In genomic region chr22:46335201-46336118, GRCh38 we compare ENCODE assay signal across 8 cellular contexts. TPM values are rescaled to one million over a fixed set of nuclear protein-coding genes. Genes with fewer than 3 reads are reported as not detected.
A peak's percentile ranks its signal among the peaks of the same experiment; 100 is the strongest.
DNase-seq lines count a peak whose midpoint lies in the region; ATAC-seq and TF ChIP-seq lines count a peak whose summit lies in the region.

Gene TRMU (plus strand): TSS chr22:46335714. CDS start chr22:46335765, 51 bp downstream.

- H3K4me2 ChIP-seq in DND-41 (ENCODE audit: insufficient read depth, low read length) (peak within 1 kb of the TSS; percentile 83), Karpas-422 (ENCODE audit: low read depth, low read length, poor library complexity, severe bottlenecking) (peak within 1 kb of the TSS; percentile 73), SK-N-SH (peak within 1 kb of the TSS; percentile 93)

- TF ChIP-seq EP300 in SK-N-SH (IDR thresholded peaks at IDR 0.05; ENCODE audit: borderline replicate concordance in 1 of 2, low read depth in 1 of 2, low read length in 1 of 2): no peak; a peak in 1 of 4 replicates

- TF ChIP-seq RAD21 in SK-N-SH (IDR thresholded peaks at IDR 0.05; ENCODE audit: low read length): no peak

- peaks cover 48% of the 10 kb centered on the region for H3K79me2 ChIP-seq in DND-41 (ENCODE audit: insufficient read depth, low read length)
- peaks cover 45% of the 10 kb centered on the region for H3K79me2 ChIP-seq in Karpas-422 (ENCODE audit: low read length)
- peaks cover 45% of the 10 kb centered on the region for H3K79me2 ChIP-seq in SK-N-SH (ENCODE audit: insufficient read depth)

- no peaks in the 10 kb centered on the region for H3K9me3 Mint-ChIP-seq in activated naive CD4-positive, alpha-beta T cell treated with anti-CD3 and anti-CD28 coated beads, Interleukin-2, amount 50 U/mL, for 24 hours

- H3K4me3 ChIP-seq in DND-41 (ENCODE audit: low read depth in 1 of 2, low read length in 2 of 2) (peak within 1 kb of the TSS; percentile 90 to 98), Karpas-422 (ENCODE audit: low read length) (peak within 1 kb of the TSS; percentile 96), SK-N-SH (ENCODE audit: low read depth in 2 of 2, low read length in 1 of 2) (peak within 1 kb of the TSS; percentile 95 to 96)

- peaks cover 18% of the 10 kb centered on the region for H3F3A ChIP-seq in SK-N-SH (replicated peaks; ENCODE audit: insufficient read depth)

- H3K27ac Mint-ChIP-seq in activated naive CD4-positive, alpha-beta T cell treated with anti-CD3 and anti-CD28 coated beads, Interleukin-2, amount 50 U/mL, for 24 hours: peak within 1 kb of the TSS; percentile 97

- H4K20me1 ChIP-seq in DND-41 (ENCODE audit: insufficient read depth, low read length) (peaks cover 20% of the 10 kb centered on the region; the same call in 1 of the 2 replicates), Karpas-422 (ENCODE audit: insufficient read depth, low read depth, low read length) (peaks cover 11% of the 10 kb centered on the region; the same call in 1 of the 2 replicates), SK-N-SH (ENCODE audit: insufficient read depth) (peaks cover 9% of the 10 kb centered on the region)

- H3K27ac ChIP-seq in DND-41 (ENCODE audit: low read length) (peak within 1 kb of the TSS; percentile 84), Karpas-422 (ENCODE audit: low read length) (peak within 1 kb of the TSS; percentile 66), SK-N-SH (ENCODE audit: low read depth in 2 of 2, low read length in 1 of 2) (peak within 1 kb of the TSS; percentile 80 to 87), temporal lobe (ENCODE audit: low read depth, low read length) (peak within 1 kb of the TSS; percentile 76)

- DNase-seq in DND-41 (peak; percentile 79), Karpas-422 (peak; percentile 95), SK-N-SH (peak; percentile 98), glomerular visceral epithelial cell (ENCODE audit: extremely low spot score) (peak; percentile 84), omental fat pad (ENCODE audit: low spot score) (peak; percentile 50)

- H3K36me3 Mint-ChIP-seq in activated naive CD4-positive, alpha-beta T cell treated with anti-CD3 and anti-CD28 coated beads, Interleukin-2, amount 50 U/mL, for 24 hours: peaks cover 15% of the 10 kb centered on the region

- TF ChIP-seq CTCF in DND-41 (IDR thresholded peaks at IDR 0.05; ENCODE audit: borderline replicate concordance, extremely low read depth, low read length, poor library complexity, severe bottlenecking): no peak
- no peak for TF ChIP-seq CTCF in SK-N-SH (IDR thresholded peaks at IDR 0.05)
- TF ChIP-seq CTCF in omental fat pad (IDR thresholded peaks at IDR 0.05): no peak

- ATAC-seq in DND-41 (ENCODE audit: insufficient read depth, low read depth) (peak; percentile 87), GM21723 (IDR thresholded peaks at IDR 0.05; ENCODE audit: unreplicated experiment) (peak; percentile 83), omental fat pad (ENCODE audit: low FRiP score) (peak; percentile 84)

- no peaks in the 10 kb centered on the region for H3K9me3 ChIP-seq in DND-41 (ENCODE audit: insufficient read depth, low read length, severe bottlenecking)
- H3K9me3 ChIP-seq in Karpas-422 (ENCODE audit: low read length): no peaks in the 10 kb centered on the region
- no peaks in the 10 kb centered on the region for H3K9me3 ChIP-seq in SK-N-SH

- H3K4me1 Mint-ChIP-seq in activated naive CD4-positive, alpha-beta T cell treated with anti-CD3 and anti-CD28 coated beads, Interleukin-2, amount 50 U/mL, for 24 hours: peaks cover 39% of the 10 kb centered on the region

- no peaks in the 10 kb centered on the region for H3K27me3 ChIP-seq in DND-41 (ENCODE audit: insufficient read depth, low read length, poor library complexity)
- H3K27me3 ChIP-seq in Karpas-422 (ENCODE audit: low read length): no peaks in the 10 kb centered on the region
- no peaks in the 10 kb centered on the region for H3K27me3 ChIP-seq in SK-N-SH (ENCODE audit: insufficient read depth)

- H3K4me3 Mint-ChIP-seq in activated naive CD4-positive, alpha-beta T cell treated with anti-CD3 and anti-CD28 coated beads, Interleukin-2, amount 50 U/mL, for 24 hours: peak within 1 kb of the TSS; percentile 96

- CTCF ChIA-PET in SK-N-SH (lab: Yijun Ruan, JAX): interaction anchor here (0.8 to 3.8 kb wide), 7 partner anchors 20 to 213 kb away, joined by 3 to 14 read pairs (median 3); no protein-coding TSS in a partner anchor

- H3K27me3 Mint-ChIP-seq in activated naive CD4-positive, alpha-beta T cell treated with anti-CD3 and anti-CD28 coated beads, Interleukin-2, amount 50 U/mL, for 24 hours: no peaks in the 10 kb centered on the region

- H3K9me2 ChIP-seq in Karpas-422 (replicated peaks; ENCODE audit: insufficient read depth, low read length): no peaks in the 10 kb centered on the region
- no peaks in the 10 kb centered on the region for H3K9me2 ChIP-seq in SK-N-SH

- H3K4me1 ChIP-seq in DND-41 (ENCODE audit: insufficient read depth, low read length): peaks cover 25% of the 10 kb centered on the region
- peaks cover 18% of the 10 kb centered on the region for H3K4me1 ChIP-seq in Karpas-422 (ENCODE audit: low read length)
- peaks cover 6 to 15% of the 10 kb centered on the region in 2 experiments; a peak in 3 of 4 replicates for H3K4me1 ChIP-seq in SK-N-SH (ENCODE audit: control insufficient read depth in 1 of 2, insufficient read depth in 2 of 2, low read depth in 1 of 2, low read length in 1 of 2)

- POLR2A ChIA-PET in SK-N-SH (lab: Yijun Ruan, JAX): interaction anchor here (1.0 to 1.1 kb wide), 4 partner anchors 11 to 424 kb away, joined by 3 to 4 read pairs (median 3); no protein-coding TSS in a partner anchor

- H3K9ac ChIP-seq in DND-41 (ENCODE audit: low read depth, low read length) (peak within 1 kb of the TSS; percentile 94), Karpas-422 (ENCODE audit: low read length) (peak within 1 kb of the TSS; percentile 96), SK-N-SH (peak within 1 kb of the TSS; percentile 81)

- H2AFZ ChIP-seq in DND-41 (ENCODE audit: low read depth, low read length): peak within 1 kb of the TSS; percentile 97
- H2AFZ ChIP-seq in Karpas-422 (ENCODE audit: low read length): peak within 1 kb of the TSS; percentile 89
- peak within 1 kb of the TSS; percentile 99 for H2AFZ ChIP-seq in SK-N-SH (ENCODE audit: low read depth)

- 6% methylated on average over 27 of the region's 93 CpGs for WGBS in SK-N-SH (ENCODE audit: low lambda C conversion rate)

- H3K36me3 ChIP-seq in DND-41 (ENCODE audit: insufficient read depth, low read length) (peaks cover 71% of the 10 kb centered on the region), Karpas-422 (ENCODE audit: insufficient read depth, low read length) (peaks cover 28% of the 10 kb centered on the region; the same call in 1 of the 2 replicates), SK-N-SH (replicated peaks in 1 of 2; ENCODE audit: control insufficient read depth in 1 of 2, insufficient read depth in 2 of 2, low read length in 1 of 2) (peaks cover 26 to 40% of the 10 kb centered on the region in 2 experiments)

TF ChIP-seq in SK-N-SH, 30 proteins besides CTCF, POLR2A, EP300 and RAD21 (continues in another document):
- TF ChIP-seq RCOR1 (IDR thresholded peaks at IDR 0.05; ENCODE audit: low read length) (0 out of 2 replicates have a peak, but pooled peaks have one; percentile 15), GABPA (IDR thresholded peaks at IDR 0.05; ENCODE audit: low read depth) (peak; percentile 97), RFX5 (IDR thresholded peaks at IDR 0.05; ENCODE audit: low read length) (no peak), FOXM1 (IDR thresholded peaks at IDR 0.05; ENCODE audit: low read depth) (no peak), USF1 (IDR thresholded peaks at IDR 0.05; ENCODE audit: borderline replicate concordance, low read depth) (peak; percentile 42; the same call in 1 of the 2 replicates), MXI1 (IDR thresholded peaks at IDR 0.05; ENCODE audit: low read depth, low read length) (peak; percentile 91; the same call in 1 of the 2 replicates), PBX3 (IDR thresholded peaks at IDR 0.05) (no peak), MAX (IDR thresholded peaks at IDR 0.05; ENCODE audit: low read depth) (peak; percentile 52; the same call in 1 of the 2 replicates), NFIC (IDR thresholded peaks at IDR 0.05; ENCODE audit: borderline replicate concordance) (no peak), POLR2AphosphoS5 (IDR thresholded peaks at IDR 0.05; ENCODE audit: low read depth, low read length) (peak; percentile 82), NRF1 (IDR thresholded peaks at IDR 0.05; ENCODE audit: low read depth, low read length) (no peak), USF2 (IDR thresholded peaks at IDR 0.05; ENCODE audit: borderline replicate concordance, low read depth, low read length) (no peak)

RNA-seq across cellular contexts. Expression of gene TRMU, which starts in this region (rescaled TPM):
- 48.4 and 61.0 TPM in 2 replicates for total RNA-seq in Karpas-422 (2014; rRNA removed; shearing (Covaris generic); ENCODE audit: low replicate concordance)
- 47.1 and 47.4 TPM in 2 replicates for polyA plus RNA-seq in SK-N-SH (2012; rRNA removed)
- polyA plus RNA-seq in SK-N-SH (2012; cell fraction: cytosol; rRNA removed): 24.5 and 32.6 TPM in 2 replicates
- polyA plus RNA-seq in SK-N-SH (2012; cell fraction: nucleus; rRNA removed): 145 and 156 TPM in 2 replicates
- total RNA-seq in omental fat pad (10 to 100 TPM; 19.3 to 62.8 (median 32.8) TPM), temporal lobe (21.6 TPM)

Comparison
In these comparisons a context has a peak if more than half of its experiments do, and no peak if none do; other contexts are left out.
1. Peak in every context shown above with its lines: DNase-seq, ATAC-seq, H3K4me3 ChIP-seq and H3K27ac ChIP-seq.